ENCODE assay signal across 1 cellular context in genomic region chr20:31602779-31603441, GRCh38.
TF ChIP-seq lines count a peak whose summit lies in the region.

No MANE protein-coding gene starts in this region.

TF ChIP-seq in HepG2, 621 proteins besides CTCF, POLR2A, EP300 and RAD21 (continues in another document):
- TF ChIP-seq CEBPB (IDR thresholded peaks at IDR 0.05; ENCODE audit: borderline replicate concordance, low read depth, low read length): peak; percentile 16; the same call in 1 of the 2 replicates
- TF ChIP-seq RORA (CRISPR knock-in tag; IDR thresholded peaks at IDR 0.05): no peak
- no peak for TF ChIP-seq CSRNP2 (CRISPR knock-in tag; conservative IDR thresholded peaks at IDR 0.05; ENCODE audit: low read depth)
- TF ChIP-seq AKAP8 (CRISPR knock-in tag; IDR thresholded peaks at IDR 0.05): no peak
- TF ChIP-seq ZC3H13 (CRISPR knock-in tag; IDR thresholded peaks at IDR 0.05): peak; percentile 41; the same call in 1 of the 2 replicates
- no peak for TF ChIP-seq TBP (CRISPR knock-in tag; IDR thresholded peaks at IDR 0.05)
- no peak for TF ChIP-seq NFE2 (CRISPR knock-in tag; IDR thresholded peaks at IDR 0.05)
- TF ChIP-seq FOSL2 (CRISPR knock-in tag; IDR thresholded peaks at IDR 0.05): peak; percentile 25; the same call in 1 of the 2 replicates
- TF ChIP-seq CC2D1A (CRISPR knock-in tag; IDR thresholded peaks at IDR 0.05): 0 out of 2 replicates have a peak, but pooled peaks have one; percentile 39
- no peak for TF ChIP-seq ZNF766 (CRISPR knock-in tag; IDR thresholded peaks at IDR 0.05; ENCODE audit: borderline replicate concordance)
- TF ChIP-seq ZNF142 (CRISPR knock-in tag; IDR thresholded peaks at IDR 0.05): no peak
- TF ChIP-seq NFRKB (IDR thresholded peaks at IDR 0.05): no peak
- TF ChIP-seq ZNF274 (CRISPR knock-in tag; IDR thresholded peaks at IDR 0.05): no peak
- TF ChIP-seq IRF2 (CRISPR knock-in tag; IDR thresholded peaks at IDR 0.05): no peak
- no peak for TF ChIP-seq PPARG (CRISPR knock-in tag; conservative IDR thresholded peaks at IDR 0.05)
- TF ChIP-seq ZBTB38 (CRISPR knock-in tag; IDR thresholded peaks at IDR 0.05): peak; percentile 64
- 0 out of 2 replicates have a peak, but pooled peaks have one; percentile 29 for TF ChIP-seq ARNT2 (CRISPR knock-in tag; IDR thresholded peaks at IDR 0.05; ENCODE audit: low read depth)
- no peak for TF ChIP-seq ARID2 (CRISPR knock-in tag; IDR thresholded peaks at IDR 0.05; ENCODE audit: borderline replicate concordance)
- 0 out of 2 replicates have a peak, but pooled peaks have one; percentile 50 for TF ChIP-seq CHD4 (IDR thresholded peaks at IDR 0.05; ENCODE audit: borderline replicate concordance, low read length)
- TF ChIP-seq ZNF850 (CRISPR knock-in tag; conservative IDR thresholded peaks at IDR 0.05): no peak
- TF ChIP-seq ZNF615 (CRISPR knock-in tag; IDR thresholded peaks at IDR 0.05; ENCODE audit: borderline replicate concordance): 0 out of 2 replicates have a peak, but pooled peaks have one; percentile 51
- TF ChIP-seq ZBTB39 (CRISPR knock-in tag; IDR thresholded peaks at IDR 0.05): no peak
- 0 out of 2 replicates have a peak, but pooled peaks have one; percentile 61 for TF ChIP-seq ZNF17 (CRISPR knock-in tag; IDR thresholded peaks at IDR 0.05)
- TF ChIP-seq CREB1 (IDR thresholded peaks at IDR 0.05): no peak
- TF ChIP-seq CREB1 (CRISPR knock-in tag; IDR thresholded peaks at IDR 0.05): no peak
- 0 out of 2 replicates have a peak, but pooled peaks have one; percentile 17 for TF ChIP-seq HIC2 (CRISPR knock-in tag; IDR thresholded peaks at IDR 0.05; ENCODE audit: low read depth)
- no peak for TF ChIP-seq PAF1 (CRISPR knock-in tag; IDR thresholded peaks at IDR 0.05)
- TF ChIP-seq GFI1 (CRISPR knock-in tag; IDR thresholded peaks at IDR 0.05; ENCODE audit: borderline replicate concordance): peak; percentile 34; the same call in 1 of the 2 replicates
- TF ChIP-seq GMEB1 (CRISPR knock-in tag; IDR thresholded peaks at IDR 0.05; ENCODE audit: borderline replicate concordance): no peak
- no peak for TF ChIP-seq SRSF4 (IDR thresholded peaks at IDR 0.05; ENCODE audit: low read depth, low read length, poor library complexity, severe bottlenecking)
- no peak for TF ChIP-seq ZNF282 (IDR thresholded peaks at IDR 0.05; ENCODE audit: partially characterized antibody)
- TF ChIP-seq HOXA9 (CRISPR knock-in tag; IDR thresholded peaks at IDR 0.05; ENCODE audit: borderline replicate concordance): no peak
- TF ChIP-seq MAZ (IDR thresholded peaks at IDR 0.05; ENCODE audit: borderline replicate concordance, low read depth, low read length): no peak
- no peak for TF ChIP-seq MAZ (CRISPR knock-in tag; IDR thresholded peaks at IDR 0.05; ENCODE audit: low read depth)
- TF ChIP-seq NKX3-1 (CRISPR knock-in tag; IDR thresholded peaks at IDR 0.05): no peak
- TF ChIP-seq DRAP1 (CRISPR knock-in tag; IDR thresholded peaks at IDR 0.05): no peak
- no peak for TF ChIP-seq TERF1 (CRISPR knock-in tag; IDR thresholded peaks at IDR 0.05)
- TF ChIP-seq WIZ (CRISPR knock-in tag; IDR thresholded peaks at IDR 0.05): no peak
- no peak for TF ChIP-seq ZNF230 (CRISPR knock-in tag; IDR thresholded peaks at IDR 0.05)
- no peak for TF ChIP-seq ZNF672 (CRISPR knock-in tag; IDR thresholded peaks at IDR 0.05)
- no peak for TF ChIP-seq ZNF362 (CRISPR knock-in tag; IDR thresholded peaks at IDR 0.05; ENCODE audit: borderline replicate concordance)
- no peak for TF ChIP-seq ARNTL (CRISPR knock-in tag; IDR thresholded peaks at IDR 0.05)
- no peak for TF ChIP-seq SYNCRIP (IDR thresholded peaks at IDR 0.05; ENCODE audit: insufficient read depth, low read depth, low read length)
- TF ChIP-seq ZNF747 (CRISPR knock-in tag; IDR thresholded peaks at IDR 0.05; ENCODE audit: borderline replicate concordance): no peak
- TF ChIP-seq ZNF75D (CRISPR knock-in tag; IDR thresholded peaks at IDR 0.05; ENCODE audit: borderline replicate concordance): no peak
- no peak for TF ChIP-seq NR2C2 (CRISPR knock-in tag; IDR thresholded peaks at IDR 0.05; ENCODE audit: borderline replicate concordance)
- no peak for TF ChIP-seq ZFP36 (IDR thresholded peaks at IDR 0.05; ENCODE audit: borderline replicate concordance, low read depth, low read length, partially characterized antibody)
- TF ChIP-seq KDM3A (CRISPR knock-in tag; IDR thresholded peaks at IDR 0.05; ENCODE audit: low read depth): no peak
- no peak for TF ChIP-seq SAFB2 (CRISPR knock-in tag; IDR thresholded peaks at IDR 0.05; ENCODE audit: borderline replicate concordance, low read depth)
- TF ChIP-seq ZNF235 (CRISPR knock-in tag; IDR thresholded peaks at IDR 0.05; ENCODE audit: borderline replicate concordance): no peak
- no peak for TF ChIP-seq ZNF138 (CRISPR knock-in tag; IDR thresholded peaks at IDR 0.05; ENCODE audit: low read depth)
- TF ChIP-seq RFX5 (IDR thresholded peaks at IDR 0.05; ENCODE audit: low read depth, low read length): no peak
- no peak for TF ChIP-seq NCOA1 (CRISPR knock-in tag; IDR thresholded peaks at IDR 0.05)
- no peak for TF ChIP-seq SRF (IDR thresholded peaks at IDR 0.05; ENCODE audit: low read depth, low read length)
- peak; percentile 50; the same call in 1 of the 2 replicates for TF ChIP-seq HNF1B (CRISPR knock-in tag; IDR thresholded peaks at IDR 0.05)
